ENCODE assay signal across 26 cellular contexts in the genomic region with DNA sequence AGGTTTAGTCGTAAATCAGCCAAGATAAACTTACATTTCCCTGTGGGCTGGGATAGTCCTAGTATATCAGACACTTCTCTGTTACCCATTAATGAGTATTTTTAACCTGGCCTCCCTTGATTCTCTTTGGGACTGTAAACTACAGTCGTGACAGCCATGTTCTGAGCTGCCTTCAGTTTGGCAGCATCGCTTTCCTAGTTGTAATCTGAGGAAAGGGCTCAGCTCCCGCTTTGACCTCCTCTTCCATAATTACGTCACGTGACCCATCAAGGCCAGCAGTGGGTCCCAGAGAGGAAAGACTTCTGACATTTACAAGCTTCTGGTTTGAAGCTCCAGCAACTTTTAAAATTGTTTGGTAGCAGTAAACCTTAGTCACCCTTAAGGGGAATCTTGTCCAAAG. TPM values are rescaled to one million over a fixed set of nuclear protein-coding genes. Genes with fewer than 3 reads are reported as not detected.
DNase-seq lines count a peak whose midpoint lies in the region; ATAC-seq and TF ChIP-seq lines count a peak whose summit lies in the region.
"Had no signal": no experiment of that assay in that cellular context is flagged by ENCODE, and none has a peak within 500 bp of the region (broad histone marks: within the 10 kb centered on the region; RNA-seq: fewer than 3 reads in every experiment).

No MANE protein-coding gene starts in this region.

- H3K27ac ChIP-seq in cardiac muscle cell = peak overlapping the region; percentile 34
- H3K27ac ChIP-seq: A549, SJSA1 had no signal

- no peaks in the 10 kb centered on the region for H3K4me1 ChIP-seq in cardiac muscle cell (ENCODE audit: low read depth)
- H3K4me1 ChIP-seq: A549, BE2C, SJSA1 had no signal

- peaks cover 7% of the 10 kb centered on the region; the same call in 1 of the 2 replicates for H3K36me3 Mint-ChIP-seq in WTC11
- H3K36me3 Mint-ChIP-seq in type B pancreatic cell = peaks cover 4% of the 10 kb centered on the region
- H3K36me3 Mint-ChIP-seq: CD4-positive, CD25-positive, alpha-beta regulatory T cell; IgD-negative memory B cell had no signal

- no peaks in the 10 kb centered on the region for H3K27me3 Mint-ChIP-seq in WTC11 (ENCODE audit: low read depth)
- no peaks in the 10 kb centered on the region for H3K27me3 Mint-ChIP-seq in type B pancreatic cell

- no peaks in the 10 kb centered on the region for H3K9me3 Mint-ChIP-seq in WTC11
- no peaks in the 10 kb centered on the region for H3K9me3 Mint-ChIP-seq in type B pancreatic cell
- H3K9me3 Mint-ChIP-seq: CD4-positive, CD25-positive, alpha-beta regulatory T cell; HFFc6; IgD-negative memory B cell had no signal

- intact Hi-C loops in left cardiac atrium (cut with DNase I) = no loop called here

- H3K4me3 Mint-ChIP-seq in WTC11 = no peak overlapping the region
- no peak overlapping the region for H3K4me3 Mint-ChIP-seq in type B pancreatic cell
- H3K4me3 Mint-ChIP-seq: CD4-positive, CD25-positive, alpha-beta regulatory T cell; HFFc6; IgD-negative memory B cell had no signal

- CTCF ChIA-PET in WTC11 (lab: Charles Lee) = interaction anchor here (0.6 to 2.3 kb wide), 5 partner anchors 8 to 802 kb away, joined by 3 to 22 read pairs (median 9); a partner anchor contains a TSS

- H3K4me1 Mint-ChIP-seq in WTC11 = no peaks in the 10 kb centered on the region
- peaks cover 11% of the 10 kb centered on the region for H3K4me1 Mint-ChIP-seq in type B pancreatic cell (ENCODE audit: unreplicated experiment)

- H3K27me3 ChIP-seq in cardiac muscle cell = no peaks in the 10 kb centered on the region
- H3K27me3 ChIP-seq: BE2C, SJSA1 had no signal

- H3K27ac Mint-ChIP-seq in WTC11 (no peak overlapping the region), type B pancreatic cell (peak overlapping the region; percentile 34)
- H3K27ac Mint-ChIP-seq: HFFc6, IgD-negative memory B cell had no signal

- no peak for TF ChIP-seq CTCF in cardiac muscle cell (IDR thresholded peaks at IDR 0.05; ENCODE audit: low read depth, low read length)
- TF ChIP-seq CTCF in WTC11 (IDR thresholded peaks at IDR 0.05) = no peak
- TF ChIP-seq CTCF in type B pancreatic cell (conservative IDR thresholded peaks at IDR 0.05) = no peak

- peaks cover 74% of the 10 kb centered on the region for H3K36me3 ChIP-seq in cardiac muscle cell
- H3K36me3 ChIP-seq: BE2C, SJSA1 had no signal

- POLR2A ChIA-PET in WTC11 (lab: Charles Lee) = no interaction called here

- H3K4me3 ChIP-seq in cardiac muscle cell = no peak overlapping the region
- H3K4me3 ChIP-seq: A549, SJSA1 had no signal

- H3K9me3 ChIP-seq in cardiac muscle cell (ENCODE audit: low read depth) = no peaks in the 10 kb centered on the region
- H3K9me3 ChIP-seq: A549, BE2C, SJSA1 had no signal

- ATAC-seq in left cardiac atrium = no peak
- no peak for ATAC-seq in WTC11
- ATAC-seq: A549 had no signal

- DNase-seq in cardiac muscle cell (ENCODE audit: low read depth in 1 of 2, low spot score in 1 of 2) = no peak
- no peak for DNase-seq in left cardiac atrium
- DNase-seq in WTC11 (ENCODE audit: low spot score) = no peak
- DNase-seq in left kidney (ENCODE audit: low read depth, low spot score) = peak; percentile 90
- DNase-seq in type B pancreatic cell (ENCODE audit: extremely low spot score, unreplicated experiment) = no peak
- no peak for DNase-seq in DMS53 (lab: John Stamatoyannopoulos, UW)
- DNase-seq in activated CD4-positive, alpha-beta T cell treated with anti-CD3 and anti-CD28 coated beads, Interleukin-2, amount 50 U/mL, for 1 hour = no peak
- DNase-seq in stimulated activated CD4-positive, alpha-beta T cell treated with anti-CD3 and anti-CD28 coated beads, Interleukin-15, amount 100 ng/mL, for 24 hours = no peak
- DNase-seq: BE2C; CD4-positive, CD25-positive, alpha-beta regulatory T cell; COR-L47; DMS 273 treated with DMSO at 0.1 percent for 48 hours; GDM1; H7; HFFc6; Kasumi-1; NCI-H1092; NCI-H1436; NCI-H187 treated with DMSO at 0.1 percent for 48 hours; NCI-H2107; NCI-H2227 treated with DMSO at 0.1 percent for 48 hours; NCI-H510A; NK-92 treated with Interleukin-12 subunit alpha and Interleukin-12 subunit beta, amount 100 ng/mL, for 24 hours had no signal

TF ChIP-seq in WTC11, 78 proteins besides CTCF, POLR2A, EP300 and RAD21:
- TF ChIP-seq, protein P1, sequence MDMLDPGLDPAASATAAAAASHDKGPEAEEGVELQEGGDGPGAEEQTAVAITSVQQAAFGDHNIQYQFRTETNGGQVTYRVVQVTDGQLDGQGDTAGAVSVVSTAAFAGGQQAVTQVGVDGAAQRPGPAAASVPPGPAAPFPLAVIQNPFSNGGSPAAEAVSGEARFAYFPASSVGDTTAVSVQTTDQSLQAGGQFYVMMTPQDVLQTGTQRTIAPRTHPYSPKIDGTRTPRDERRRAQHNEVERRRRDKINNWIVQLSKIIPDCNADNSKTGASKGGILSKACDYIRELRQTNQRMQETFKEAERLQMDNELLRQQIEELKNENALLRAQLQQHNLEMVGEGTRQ (CRISPR knock-in tag; IDR thresholded peaks at IDR 0.05) = 0 out of 2 replicates have a peak, but pooled peaks have one; percentile 14
- TF ChIP-seq, protein P2, sequence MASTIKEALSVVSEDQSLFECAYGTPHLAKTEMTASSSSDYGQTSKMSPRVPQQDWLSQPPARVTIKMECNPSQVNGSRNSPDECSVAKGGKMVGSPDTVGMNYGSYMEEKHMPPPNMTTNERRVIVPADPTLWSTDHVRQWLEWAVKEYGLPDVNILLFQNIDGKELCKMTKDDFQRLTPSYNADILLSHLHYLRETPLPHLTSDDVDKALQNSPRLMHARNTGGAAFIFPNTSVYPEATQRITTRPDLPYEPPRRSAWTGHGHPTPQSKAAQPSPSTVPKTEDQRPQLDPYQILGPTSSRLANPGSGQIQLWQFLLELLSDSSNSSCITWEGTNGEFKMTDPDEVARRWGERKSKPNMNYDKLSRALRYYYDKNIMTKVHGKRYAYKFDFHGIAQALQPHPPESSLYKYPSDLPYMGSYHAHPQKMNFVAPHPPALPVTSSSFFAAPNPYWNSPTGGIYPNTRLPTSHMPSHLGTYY (CRISPR knock-in tag; IDR thresholded peaks at IDR 0.05) = no peak
- TF ChIP-seq FOXJ3 (CRISPR knock-in tag; IDR thresholded peaks at IDR 0.05; ENCODE audit: borderline replicate concordance) = no peak
- TF ChIP-seq, protein P3, sequence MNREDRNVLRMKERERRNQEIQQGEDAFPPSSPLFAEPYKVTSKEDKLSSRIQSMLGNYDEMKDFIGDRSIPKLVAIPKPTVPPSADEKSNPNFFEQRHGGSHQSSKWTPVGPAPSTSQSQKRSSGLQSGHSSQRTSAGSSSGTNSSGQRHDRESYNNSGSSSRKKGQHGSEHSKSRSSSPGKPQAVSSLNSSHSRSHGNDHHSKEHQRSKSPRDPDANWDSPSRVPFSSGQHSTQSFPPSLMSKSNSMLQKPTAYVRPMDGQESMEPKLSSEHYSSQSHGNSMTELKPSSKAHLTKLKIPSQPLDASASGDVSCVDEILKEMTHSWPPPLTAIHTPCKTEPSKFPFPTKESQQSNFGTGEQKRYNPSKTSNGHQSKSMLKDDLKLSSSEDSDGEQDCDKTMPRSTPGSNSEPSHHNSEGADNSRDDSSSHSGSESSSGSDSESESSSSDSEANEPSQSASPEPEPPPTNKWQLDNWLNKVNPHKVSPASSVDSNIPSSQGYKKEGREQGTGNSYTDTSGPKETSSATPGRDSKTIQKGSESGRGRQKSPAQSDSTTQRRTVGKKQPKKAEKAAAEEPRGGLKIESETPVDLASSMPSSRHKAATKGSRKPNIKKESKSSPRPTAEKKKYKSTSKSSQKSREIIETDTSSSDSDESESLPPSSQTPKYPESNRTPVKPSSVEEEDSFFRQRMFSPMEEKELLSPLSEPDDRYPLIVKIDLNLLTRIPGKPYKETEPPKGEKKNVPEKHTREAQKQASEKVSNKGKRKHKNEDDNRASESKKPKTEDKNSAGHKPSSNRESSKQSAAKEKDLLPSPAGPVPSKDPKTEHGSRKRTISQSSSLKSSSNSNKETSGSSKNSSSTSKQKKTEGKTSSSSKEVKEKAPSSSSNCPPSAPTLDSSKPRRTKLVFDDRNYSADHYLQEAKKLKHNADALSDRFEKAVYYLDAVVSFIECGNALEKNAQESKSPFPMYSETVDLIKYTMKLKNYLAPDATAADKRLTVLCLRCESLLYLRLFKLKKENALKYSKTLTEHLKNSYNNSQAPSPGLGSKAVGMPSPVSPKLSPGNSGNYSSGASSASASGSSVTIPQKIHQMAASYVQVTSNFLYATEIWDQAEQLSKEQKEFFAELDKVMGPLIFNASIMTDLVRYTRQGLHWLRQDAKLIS (CRISPR knock-in tag; IDR thresholded peaks at IDR 0.05; ENCODE audit: borderline replicate concordance) = no peak
- no peak for TF ChIP-seq ZNF317 (CRISPR knock-in tag; IDR thresholded peaks at IDR 0.05; ENCODE audit: borderline replicate concordance, low read depth)
- TF ChIP-seq, protein P4, sequence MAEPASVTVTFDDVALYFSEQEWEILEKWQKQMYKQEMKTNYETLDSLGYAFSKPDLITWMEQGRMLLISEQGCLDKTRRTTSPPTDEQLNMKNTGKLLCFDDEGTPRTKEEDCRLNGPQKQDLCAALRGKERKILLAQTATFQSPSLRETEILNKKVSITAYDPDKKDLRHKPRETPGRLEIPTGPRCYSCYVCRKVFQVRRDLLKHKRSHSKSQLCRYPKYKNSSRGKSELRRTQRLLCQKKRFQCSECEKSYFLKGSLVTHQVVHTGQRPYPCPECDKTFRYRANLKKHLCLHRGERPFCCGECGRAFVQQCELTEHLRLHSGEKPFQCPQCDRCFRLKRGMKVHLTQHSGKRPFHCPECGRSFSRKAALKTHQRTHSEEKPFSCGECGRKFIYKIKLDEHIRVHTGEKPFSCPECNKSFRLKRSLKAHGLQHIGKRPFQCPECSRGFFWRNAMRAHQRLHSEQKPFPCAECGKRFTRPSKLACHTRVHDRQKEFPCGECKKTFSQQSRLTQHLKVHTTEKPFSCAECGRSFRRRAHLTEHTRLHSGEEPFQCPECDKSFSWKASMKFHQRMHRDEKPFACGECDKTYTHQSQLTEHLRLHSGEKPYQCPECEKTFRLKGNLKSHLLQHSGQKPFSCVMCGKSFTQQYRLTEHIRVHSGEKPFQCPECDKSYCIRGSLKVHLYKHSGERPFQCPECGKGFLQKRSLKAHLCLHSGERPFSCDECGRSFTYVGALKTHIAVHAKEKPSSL (CRISPR knock-in tag; conservative IDR thresholded peaks at IDR 0.05) = no peak
- no peak for TF ChIP-seq ZNF416 (CRISPR knock-in tag; IDR thresholded peaks at IDR 0.05)
TF ChIP-seq in WTC11: peak in this region for 1.

RNA-seq across cellular contexts. Expression of a gene that starts 34.6 kb away (rescaled TPM):
- total RNA-seq in cardiac muscle cell (34.5 and 61.7 TPM in 2 replicates), left cardiac atrium (10 to 100 TPM; 33.4 to 44.7 TPM), WTC11 (2021) (27.5 to 36.1 TPM (median 34.5 TPM) in 3 replicates), type B pancreatic cell (ENCODE audit: low replicate concordance) (26.9 and 44.1 TPM in 2 replicates)
- polyA plus RNA-seq in cardiac muscle cell = 23.9 and 45.9 TPM in 2 replicates
